ENCODE assay signal across 23 cellular contexts in the genomic region with DNA sequence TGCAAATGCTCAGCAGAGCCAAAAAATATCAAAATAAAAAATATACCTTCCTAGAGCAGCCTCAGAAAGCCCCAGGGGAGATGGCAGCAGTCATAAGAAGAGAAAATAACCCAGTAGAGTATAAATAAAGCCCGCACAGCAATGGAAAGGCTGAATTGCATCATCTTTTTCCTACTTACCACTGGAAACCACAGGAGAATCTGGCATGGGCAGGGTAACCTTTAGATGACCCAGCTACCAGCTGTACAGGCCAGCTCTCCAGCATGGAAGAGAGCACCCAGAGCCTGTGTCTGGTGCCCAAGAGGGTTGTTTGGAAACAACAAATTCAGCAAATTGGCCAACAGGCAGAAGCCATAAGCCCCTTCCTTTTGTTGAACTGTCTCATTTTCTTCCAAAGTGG.
"Had no signal": no experiment of that assay in that cellular context is flagged by ENCODE, and none has a peak within 500 bp of the region (broad histone marks: within the 10 kb centered on the region; RNA-seq: fewer than 3 reads in every experiment).

No MANE protein-coding gene starts in this region.

- H3K4me3 Mint-ChIP-seq: activated CD4-positive, alpha-beta memory T cell treated with anti-CD3 and anti-CD28 coated beads, Interleukin-2, amount 10 ng/mL, durations not matched to agents 7 days and 5 days; activated CD4-positive, alpha-beta T cell treated with anti-CD3 and anti-CD28 coated beads for 36 hours; activated naive CD4-positive, alpha-beta T cell treated with anti-CD3 and anti-CD28 coated beads, Interleukin-2, amount 50 U/mL, for 24 hours; activated T-cell treated with anti-CD3 and anti-CD28 coated beads, Interleukin-2, amount 50 U/mL, for 24 hours; endodermal cell; mesothelial cell of epicardium; neural crest cell had no signal

- H3K4me1 ChIP-seq: heart left ventricle, prostate gland, suprapubic skin had no signal

- DNase-seq: activated CD4-positive, alpha-beta memory T cell treated with anti-CD3 and anti-CD28 coated beads, Interleukin-2, amount 10 ng/mL, durations not matched to agents 7 days and 5 days; activated CD4-positive, alpha-beta T cell treated with anti-CD3 and anti-CD28 coated beads for 36 hours; activated effector memory CD4-positive, alpha-beta T cell treated with Interleukin-2 at 50 U/mL for 16 hours; activated T-cell treated with anti-CD3 and anti-CD28 coated beads, Interleukin-2, amount 50 U/mL, for 24 hours; dorsolateral prefrontal cortex; endodermal cell; heart left ventricle; left cardiac atrium; right cardiac atrium; stimulated activated CD4-positive, alpha-beta T cell treated with anti-CD3 and anti-CD28 coated beads, Interleukin-4, amount 100 ng/mL, for 4 hours; stimulated activated CD8-positive, alpha-beta memory T cell treated with anti-CD3 and anti-CD28 coated beads, Interleukin-4, amount 100 ng/mL, for 48 hours; stimulated activated naive CD8-positive, alpha-beta T cell treated with anti-CD3 and anti-CD28 coated beads, Interleukin-15, Interleukin-2, amounts not matched to agents 100 U/mL and 50 U/mL, for 24 hours; T1000; trophoblast cell; WERI-Rb-1 had no signal

- H3K36me3 ChIP-seq: gastrocnemius medialis, heart left ventricle, prostate gland, suprapubic skin, WERI-Rb-1 had no signal

- H3K9me3 ChIP-seq: gastrocnemius medialis, heart left ventricle, prostate gland, suprapubic skin had no signal

- H3K27ac Mint-ChIP-seq: activated CD4-positive, alpha-beta memory T cell treated with anti-CD3 and anti-CD28 coated beads, Interleukin-2, amount 10 ng/mL, durations not matched to agents 7 days and 5 days; activated CD4-positive, alpha-beta T cell treated with anti-CD3 and anti-CD28 coated beads for 36 hours; activated naive CD4-positive, alpha-beta T cell treated with anti-CD3 and anti-CD28 coated beads, Interleukin-2, amount 50 U/mL, for 24 hours; activated T-cell treated with anti-CD3 and anti-CD28 coated beads, Interleukin-2, amount 50 U/mL, for 24 hours; endodermal cell; mesothelial cell of epicardium had no signal

- H3K27ac ChIP-seq: dorsolateral prefrontal cortex, gastrocnemius medialis, heart left ventricle, prostate gland, suprapubic skin, WERI-Rb-1 had no signal

- H3K27me3 ChIP-seq: dorsolateral prefrontal cortex, gastrocnemius medialis, heart left ventricle, suprapubic skin had no signal

- H3K36me3 Mint-ChIP-seq: mesothelial cell of epicardium had no signal

- H3K27me3 Mint-ChIP-seq: activated CD4-positive, alpha-beta memory T cell treated with anti-CD3 and anti-CD28 coated beads, Interleukin-2, amount 10 ng/mL, durations not matched to agents 7 days and 5 days; activated CD4-positive, alpha-beta T cell treated with anti-CD3 and anti-CD28 coated beads for 36 hours; activated T-cell treated with anti-CD3 and anti-CD28 coated beads, Interleukin-2, amount 50 U/mL, for 24 hours had no signal

- H3K4me1 Mint-ChIP-seq: activated CD4-positive, alpha-beta memory T cell treated with anti-CD3 and anti-CD28 coated beads, Interleukin-2, amount 10 ng/mL, durations not matched to agents 7 days and 5 days; activated CD4-positive, alpha-beta T cell treated with anti-CD3 and anti-CD28 coated beads for 36 hours; activated naive CD4-positive, alpha-beta T cell treated with anti-CD3 and anti-CD28 coated beads, Interleukin-2, amount 50 U/mL, for 24 hours; endodermal cell; mesothelial cell of epicardium; neural crest cell had no signal

- H3K4me3 ChIP-seq: dorsolateral prefrontal cortex, gastrocnemius medialis, heart left ventricle, lung, prostate gland, smooth muscle cell, suprapubic skin had no signal

- H3K9me3 Mint-ChIP-seq: activated CD4-positive, alpha-beta memory T cell treated with anti-CD3 and anti-CD28 coated beads, Interleukin-2, amount 10 ng/mL, durations not matched to agents 7 days and 5 days; activated T-cell treated with anti-CD3 and anti-CD28 coated beads, Interleukin-2, amount 50 U/mL, for 24 hours; endodermal cell; mesothelial cell of epicardium had no signal
